In the genomic region with DNA sequence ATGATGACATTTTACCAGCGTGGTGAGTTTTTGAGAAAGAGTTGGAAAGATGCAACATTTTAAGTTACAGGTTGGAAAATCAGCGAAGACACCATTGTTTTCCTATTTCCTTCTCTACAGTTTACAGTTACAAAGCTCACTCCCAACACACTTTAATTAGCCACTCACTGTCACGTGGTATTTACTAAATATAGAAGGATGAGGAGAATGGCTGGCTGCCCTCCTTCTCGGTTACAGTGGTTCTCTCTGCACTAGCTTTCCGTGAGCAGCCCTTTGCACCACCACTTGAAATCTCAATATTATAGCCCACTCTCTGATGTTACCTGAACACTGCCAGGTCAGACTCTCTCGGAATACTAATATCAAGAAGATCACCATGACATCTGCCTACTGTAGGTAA, we compare ENCODE assay signal across 30 cellular contexts.
DNase-seq lines count a peak whose midpoint lies in the region; ATAC-seq and TF ChIP-seq lines count a peak whose summit lies in the region.
"Had no signal": no experiment of that assay in that cellular context is flagged by ENCODE, and none has a peak within 500 bp of the region (broad histone marks: within the 10 kb centered on the region; RNA-seq: fewer than 3 reads in every experiment).

No MANE protein-coding gene starts in this region.

- H3K27ac ChIP-seq in PC-9 (no peak overlapping the region), lower lobe of right lung (no peak overlapping the region)
- H3K27ac ChIP-seq: 22Rv1, adrenal gland, dorsolateral prefrontal cortex, esophagus muscularis mucosa, GM23248, hepatocyte, HL-60, ovary had no signal

- H3K27me3 ChIP-seq in PC-9 (ENCODE audit: insufficient read depth, low read depth) (0 out of 2 replicates have a peak, but pooled peaks cover 7% of the 10 kb centered on the region), lower lobe of right lung (ENCODE audit: low read depth) (no peaks in the 10 kb centered on the region)
- H3K27me3 ChIP-seq: adrenal gland, dorsolateral prefrontal cortex, esophagus muscularis mucosa, hepatocyte, ovary had no signal

- H3K9me3 ChIP-seq in PC-9 (ENCODE audit: insufficient read depth, low read depth) (no peaks in the 10 kb centered on the region), lower lobe of right lung (no peaks in the 10 kb centered on the region)
- H3K9me3 ChIP-seq: adrenal gland, Caco-2, esophagus muscularis mucosa, ovary had no signal

- H3K4me2 ChIP-seq in PC-9: no peak overlapping the region
- H3K4me2 ChIP-seq: hepatocyte had no signal

- H3K4me3 ChIP-seq in PC-9 (no peak overlapping the region), lower lobe of right lung (no peak overlapping the region)
- H3K4me3 ChIP-seq: adrenal gland, dorsolateral prefrontal cortex, esophagus muscularis mucosa, GM23248, hepatocyte, ovary had no signal

- H3F3A ChIP-seq in PC-9 (ENCODE audit: insufficient read depth, low read depth): no peaks in the 10 kb centered on the region

- no peaks in the 10 kb centered on the region for H4K20me1 ChIP-seq in PC-9 (ENCODE audit: insufficient read depth)

- H3K9me2 ChIP-seq in PC-9 (ENCODE audit: insufficient read depth): no peaks in the 10 kb centered on the region

- no peaks in the 10 kb centered on the region for H3K36me3 ChIP-seq in PC-9 (ENCODE audit: low read depth)
- no peaks in the 10 kb centered on the region for H3K36me3 ChIP-seq in lower lobe of right lung
- H3K36me3 ChIP-seq: adrenal gland, esophagus muscularis mucosa, ovary had no signal

- TF ChIP-seq CTCF in PC-9 (conservative IDR thresholded peaks at IDR 0.05): no peak
- no peak for TF ChIP-seq CTCF in lower lobe of right lung (IDR thresholded peaks at IDR 0.05)

- intact Hi-C loops in PC-9 (cut with micrococcal nuclease; ENCODE audit: unreplicated experiment) (no loop called here), left ventricle myocardium superior (cut with micrococcal nuclease) (no loop called here), lower lobe of right lung (cut with DNase I) (no loop called here)

- H3K79me2 ChIP-seq in PC-9 (ENCODE audit: low read depth): no peaks in the 10 kb centered on the region
- H3K79me2 ChIP-seq: hepatocyte had no signal

- BruUV-seq in PC-9 (replicated peaks; lab: Mats Ljungman, UMichigan): no TSS peak

- ATAC-seq in left ventricle myocardium superior: peak; percentile 94
- ATAC-seq in lower lobe of right lung: no peak
- ATAC-seq: Panc1 had no signal

- CTCF ChIA-PET in PC-9 (lab: Charles Lee): no interaction called here

- H2AFZ ChIP-seq in PC-9: 0 out of 2 replicates have a peak overlapping the region, but pooled peaks have one; percentile 15
- H2AFZ ChIP-seq: GM23248, hepatocyte had no signal

- no peaks in the 10 kb centered on the region for H3K4me1 ChIP-seq in PC-9 (replicated peaks; ENCODE audit: insufficient read depth)
- H3K4me1 ChIP-seq in lower lobe of right lung: no peaks in the 10 kb centered on the region
- H3K4me1 ChIP-seq: adrenal gland, Caco-2, esophagus muscularis mucosa had no signal

- POLR2A ChIA-PET in PC-9 (lab: Charles Lee; ENCODE audit: unreplicated experiment): no interaction called here

- DNase-seq in NCI-H1417 (lab: John Stamatoyannopoulos, UW): peak in 2 of 3 experiments; percentile 40 to 56
- no peak for DNase-seq in NCI-H1417 treated with DMSO at 0.1 percent for 48 hours (lab: John Stamatoyannopoulos, UW)
- DNase-seq in DMS53 treated with DMSO at 0.1 percent for 48 hours (lab: John Stamatoyannopoulos, UW; ENCODE audit: unreplicated experiment): peak; percentile 19
- no peak for DNase-seq in PC-9
- no peak for DNase-seq in left ventricle myocardium superior
- no peak for DNase-seq in UCSD-AML1 (lab: John Stamatoyannopoulos, UW; ENCODE audit: unreplicated experiment)
- no peak for DNase-seq in lower lobe of right lung
- DNase-seq in HT-29 (ENCODE audit: low spot score): no peak
- DNase-seq: activated CD4-positive, alpha-beta memory T cell treated with anti-CD3 and anti-CD28 coated beads, Interleukin-2, amount 10 ng/mL, durations not matched to agents 7 days and 5 days; activated naive CD4-positive, alpha-beta T cell treated with anti-CD3 and anti-CD28 coated beads, Interleukin-2, amount 10 ng/mL, durations not matched to agents 7 days and 5 days; adrenal gland; Caco-2; cerebellar nuclear complex; DMS79; foreskin fibroblast; GF-D8; GM23248; Karpas-422; NCI-H1694 treated with DMSO at 0.1 percent for 48 hours; NCI-H446 treated with DMSO at 0.1 percent for 48 hours; ovary; SHP77 treated with DMSO at 0.1 percent for 48 hours; small intestine; stimulated activated naive CD4-positive, alpha-beta T cell had no signal

Comparison
In these comparisons a context has a peak if more than half of its experiments do, and no peak if none do; other contexts are left out.
1. DNase-seq: peak in NCI-H1417 (2 of 3) and DMS53 treated with DMSO at 0.1 percent for 48 hours (single experiment); none in NCI-H1417 treated with DMSO at 0.1 percent for 48 hours (single experiment), PC-9 (0 of 2), left ventricle myocardium superior (single experiment), UCSD-AML1 (single experiment), lower lobe of right lung (single experiment) and HT-29 (single experiment).